21 cellular contexts compared by ENCODE assay signal in genomic region chr5:158451983-158452710, GRCh38.
DNase-seq lines count a peak whose midpoint lies in the region; ATAC-seq, FAIRE-seq and TF ChIP-seq lines count a peak whose summit lies in the region.
"Had no signal": no experiment of that assay in that cellular context is flagged by ENCODE, and none has a peak within 500 bp of the region (broad histone marks: within the 10 kb centered on the region; RNA-seq: fewer than 3 reads in every experiment).

No MANE protein-coding gene starts in this region.

- H3K36me3 ChIP-seq in HEK293 (ENCODE audit: control insufficient read depth in 2 of 2, insufficient read depth in 1 of 2, low read length in 2 of 2): no peaks in the 10 kb centered on the region
- no peaks in the 10 kb centered on the region for H3K36me3 ChIP-seq in GM12878 (ENCODE audit: control insufficient read depth in 2 of 2, insufficient read depth in 2 of 2, low read length in 1 of 2)
- no peaks in the 10 kb centered on the region for H3K36me3 ChIP-seq in right atrium auricular region
- H3K36me3 ChIP-seq in sigmoid colon: no peaks in the 10 kb centered on the region
- H3K36me3 ChIP-seq: breast epithelium, ovary had no signal

- no peak for TF ChIP-seq RAD21 in GM12878 (IDR thresholded peaks at IDR 0.05; ENCODE audit: insufficient read depth, low read depth, low read length)

- FAIRE-seq in GM12878 (lab: Jason Lieb, UNC): no peak
- FAIRE-seq: A549 had no signal

- TF ChIP-seq EP300 in GM12878 (IDR thresholded peaks at IDR 0.05; ENCODE audit: borderline replicate concordance in 1 of 2, control insufficient read depth in 1 of 2, low read depth in 2 of 2, low read length in 2 of 2) (no peak), sigmoid colon (IDR thresholded peaks at IDR 0.05) (no peak)

- BruUV-seq in GM12878 (replicated peaks; lab: Mats Ljungman, UMichigan): no TSS peak

- no peak for DNase-seq in GM12878 (ENCODE audit: low read depth, low spot score)
- peak; percentile 69 for DNase-seq in right atrium auricular region (ENCODE audit: low spot score)
- no peak for DNase-seq in sigmoid colon
- no peak for DNase-seq in NCI-H524 (lab: John Stamatoyannopoulos, UW)
- DNase-seq in Kasumi-1 (lab: John Stamatoyannopoulos, UW): no peak
- no peak for DNase-seq in SW 1271 (lab: John Stamatoyannopoulos, UW)
- DNase-seq: activated CD4-positive, alpha-beta memory T cell treated with anti-CD3 and anti-CD28 coated beads, Interleukin-2, amount 10 ng/mL, durations not matched to agents 7 days and 5 days; activated effector memory CD4-positive, alpha-beta T cell treated with anti-CD3 and anti-CD28 coated beads, Interleukin-2, amount 50 U/mL, for 16 hours; activated T-cell treated with anti-CD3 and anti-CD28 coated beads for 4 hours; CD8-positive, alpha-beta T cell; cortex of kidney; KG1; natural killer cell; NCI-H1436 treated with DMSO at 0.1 percent for 48 hours; NCI-H2107; T-helper 1 cell had no signal

- H3K79me2 ChIP-seq in GM12878 (ENCODE audit: control insufficient read depth, insufficient read depth, low read length): no peaks in the 10 kb centered on the region

- H3K9me3 ChIP-seq in HEK293 (ENCODE audit: control insufficient read depth, insufficient read depth, low read depth, low read length) (no peaks in the 10 kb centered on the region), GM12878 (replicated peaks; ENCODE audit: control insufficient read depth, insufficient read depth, low read length) (no peaks in the 10 kb centered on the region), right atrium auricular region (no peaks in the 10 kb centered on the region), sigmoid colon (no peaks in the 10 kb centered on the region)
- H3K9me3 ChIP-seq: breast epithelium, ovary had no signal

- TF ChIP-seq POLR2A in GM12878 (IDR thresholded peaks at IDR 0.05; ENCODE audit: low read depth, low read length) (no peak), sigmoid colon (IDR thresholded peaks at IDR 0.05) (no peak)

- POLR2A ChIA-PET in HEK293 (lab: Yijun Ruan, JAX): no interaction called here
- POLR2A ChIA-PET in GM12878 (lab: Charles Lee): no interaction called here

- H3K27ac ChIP-seq in HEK293 (ENCODE audit: extremely low read depth, low read depth, low read length) (peak overlapping the region; percentile 61), GM12878 (ENCODE audit: control insufficient read depth, insufficient read depth) (no peak overlapping the region), right atrium auricular region (peak overlapping the region; percentile 22 to 67), sigmoid colon (peak overlapping the region in 3 of 4 donors; percentile 4 to 37 (median 36))
- H3K27ac ChIP-seq: A549, ovary had no signal

- CTCF ChIA-PET in HEK293 (lab: Yijun Ruan, JAX) (no interaction called here), GM12878 (lab: Yijun Ruan, JAX) (no interaction called here)

- H3K4me3 ChIP-seq in HEK293 (ENCODE audit: low read depth, low read length): no peak overlapping the region
- no peak overlapping the region for H3K4me3 ChIP-seq in GM12878
- no peak overlapping the region for H3K4me3 ChIP-seq in right atrium auricular region
- no peak overlapping the region for H3K4me3 ChIP-seq in sigmoid colon
- H3K4me3 ChIP-seq: A549, breast epithelium, ovary had no signal

- no peak for ATAC-seq in GM12878
- no peak for ATAC-seq in GM19324 (IDR thresholded peaks at IDR 0.05; ENCODE audit: low FRiP score, unreplicated experiment)
- ATAC-seq: A549; CD8-positive, alpha-beta T cell; natural killer cell had no signal

- no peaks in the 10 kb centered on the region for H3K27me3 ChIP-seq in GM12878 (replicated peaks in 1 of 2; ENCODE audit: control insufficient read depth in 2 of 2, insufficient read depth in 2 of 2, low read length in 1 of 2)
- no peaks in the 10 kb centered on the region for H3K27me3 ChIP-seq in right atrium auricular region
- H3K27me3 ChIP-seq in sigmoid colon: no peaks in the 10 kb centered on the region
- H3K27me3 ChIP-seq: breast epithelium, ovary had no signal

- no peak overlapping the region for H2AFZ ChIP-seq in GM12878 (ENCODE audit: control insufficient read depth, low read depth, low read length)

- WGBS in GM12878 (ENCODE audit: insufficient coverage, insufficient replicate concordance, low lambda C conversion rate, missing lambda C conversion rate): 55% methylated on average over 14 of the region's 14 CpGs
- 77 to 83% methylated on average over 14 of the region's 14 CpGs for WGBS in sigmoid colon, 2 donors

- no peak overlapping the region for H3K9ac ChIP-seq in GM12878 (ENCODE audit: control insufficient read depth, insufficient read depth, low read length)

- SMC1A ChIA-PET in GM12878 (lab: Charles Lee; ENCODE audit: uncharacterized antibody, unreplicated experiment): interaction anchor here (0.7 to 1.1 kb wide), 2 partner anchors 14 to 58 kb away, joined by 3 read pairs; no protein-coding TSS in a partner anchor

- TF ChIP-seq CTCF in HEK293 (tag by site-specific recombination; IDR thresholded peaks at IDR 0.05) (no peak), GM12878 (IDR thresholded peaks at IDR 0.05 in 2 of 3, conservative IDR thresholded peaks at IDR 0.05 in 1 of 3; ENCODE audit: control insufficient read depth in 2 of 3, extremely low read depth in 1 of 3, insufficient read depth in 1 of 3, low read depth in 3 of 3, low read length in 3 of 3) (no peak), right atrium auricular region (IDR thresholded peaks at IDR 0.05) (no peak), sigmoid colon (IDR thresholded peaks at IDR 0.05) (no peak)

- RAD21 ChIA-PET in GM12878 (lab: Charles Lee; ENCODE audit: unreplicated experiment): no interaction called here

- in situ Hi-C loops in GM12878 (cut with MboI): no loop called here

- H3K4me2 ChIP-seq in GM12878 (ENCODE audit: control insufficient read depth, insufficient read depth): no peak overlapping the region
- H3K4me2 ChIP-seq: A549 had no signal

- intact Hi-C loops in GM12878 (cut with micrococcal nuclease; ENCODE audit: unreplicated experiment) (no loop called here), sigmoid colon (cut with DNase I) (no loop called here)

- no peaks in the 10 kb centered on the region for H4K20me1 ChIP-seq in GM12878 (ENCODE audit: control insufficient read depth, insufficient read depth)

- peaks cover 10% of the 10 kb centered on the region; the same call in 1 of the 2 replicates for H3K4me1 ChIP-seq in HEK293 (ENCODE audit: control insufficient read depth, insufficient read depth, low read length)
- H3K4me1 ChIP-seq in GM12878 (ENCODE audit: control insufficient read depth, insufficient read depth, low read length): no peaks in the 10 kb centered on the region
- no peaks in the 10 kb centered on the region for H3K4me1 ChIP-seq in right atrium auricular region
- H3K4me1 ChIP-seq in sigmoid colon: peaks cover 0 to 25% (median 7%) of the 10 kb centered on the region in 4 donors
- H3K4me1 ChIP-seq: A549, breast epithelium had no signal

TF ChIP-seq in HEK293, 187 proteins besides CTCF, POLR2A, EP300 and RAD21 (continues in another document):
- TF ChIP-seq ZNF354C (tag by site-specific recombination; IDR thresholded peaks at IDR 0.05; ENCODE audit: borderline replicate concordance, low read depth): no peak
- TF ChIP-seq SP7 (tag by site-specific recombination; IDR thresholded peaks at IDR 0.05): peak; percentile 91
- TF ChIP-seq ZNF223 (tag by site-specific recombination; IDR thresholded peaks at IDR 0.05): no peak
- no peak; the same call in 1 of the 2 replicates for TF ChIP-seq OSR2 (tag by site-specific recombination; IDR thresholded peaks at IDR 0.05)
- TF ChIP-seq EGR2 (tag by site-specific recombination; IDR thresholded peaks at IDR 0.05; ENCODE audit: low read depth): no peak
- TF ChIP-seq ZNF488 (tag by site-specific recombination; IDR thresholded peaks at IDR 0.05): 0 out of 2 replicates have a peak, but pooled peaks have one; percentile 3
- TF ChIP-seq TRIM28 (IDR thresholded peaks at IDR 0.05; ENCODE audit: borderline replicate concordance, low read length): peak; percentile 6; the same call in 1 of the 2 replicates

TF ChIP-seq in GM12878, 131 proteins besides CTCF, POLR2A, EP300 and RAD21:
- TF ChIP-seq CBX3 (IDR thresholded peaks at IDR 0.05; ENCODE audit: borderline replicate concordance, low read depth): no peak
- 0 out of 2 replicates have a peak, but pooled peaks have one; percentile 4 for TF ChIP-seq ATF7 (IDR thresholded peaks at IDR 0.05; ENCODE audit: low read depth)
TF ChIP-seq in GM12878: peak in this region for 1.
